15 cellular contexts compared by ENCODE assay signal in the genomic region with DNA sequence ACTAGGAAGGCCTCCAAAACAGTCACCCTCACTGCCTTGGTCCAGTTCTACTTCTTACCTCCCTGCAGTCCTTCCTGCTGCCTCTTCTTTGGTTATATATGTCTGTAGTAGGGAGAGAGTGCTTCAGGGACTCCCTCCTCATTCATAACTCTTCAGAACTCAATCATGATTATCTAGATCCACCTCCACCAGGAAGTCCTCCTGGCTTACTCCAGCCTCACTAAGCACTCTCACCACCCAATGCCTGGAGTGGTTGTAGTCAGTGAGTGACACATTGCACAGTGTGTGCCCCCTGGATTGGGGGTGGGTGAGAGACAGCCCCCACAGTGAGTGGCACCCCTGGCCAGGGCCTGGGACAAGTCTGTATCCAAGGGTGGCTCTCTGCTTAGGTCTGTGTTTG. TPM values are rescaled to one million over a fixed set of nuclear protein-coding genes. Genes with fewer than 3 reads are reported as not detected.
"Had no signal": no experiment of that assay in that cellular context is flagged by ENCODE, and none has a peak within 500 bp of the region (broad histone marks: within the 10 kb centered on the region; RNA-seq: fewer than 3 reads in every experiment).

No MANE protein-coding gene starts in this region.

- H3K9me3 Mint-ChIP-seq: activated naive CD4-positive, alpha-beta T cell treated with anti-CD3 and anti-CD28 coated beads for 36 hours; activated T-helper 1 cell treated with anti-CD3 and anti-CD28 coated beads, Interleukin-12 subunit alpha, Interleukin-12 subunit beta, Interleukin-2, Interleukin-4 antibody, amounts not matched to agents 30 ng/mL and 10 ng/mL and 1 ng/mL, durations not matched to agents 14 hours and 24 hours and 36 hours; naive B cell; stimulated activated naive CD8-positive, alpha-beta T cell treated with anti-CD3 and anti-CD28 coated beads, Interleukin-15, amount 100 ng/mL, for 72 hours had no signal

- FAIRE-seq: keratinocyte, small intestine had no signal

- H3K27me3 Mint-ChIP-seq: naive B cell had no signal

- H3K27ac ChIP-seq: dorsolateral prefrontal cortex, gastroesophageal sphincter, right atrium auricular region, testis had no signal

- H3K4me3 Mint-ChIP-seq: activated naive CD4-positive, alpha-beta T cell treated with anti-CD3 and anti-CD28 coated beads for 36 hours; activated T-helper 1 cell treated with anti-CD3 and anti-CD28 coated beads, Interleukin-12 subunit alpha, Interleukin-12 subunit beta, Interleukin-2, Interleukin-4 antibody, amounts not matched to agents 30 ng/mL and 10 ng/mL and 1 ng/mL, durations not matched to agents 14 hours and 24 hours and 36 hours; stimulated activated naive CD8-positive, alpha-beta T cell treated with anti-CD3 and anti-CD28 coated beads, Interleukin-15, amount 100 ng/mL, for 72 hours had no signal

- H3K36me3 Mint-ChIP-seq: naive B cell had no signal

- H3K27me3 ChIP-seq: dorsolateral prefrontal cortex, gastroesophageal sphincter, right atrium auricular region, testis had no signal

- H3K9me3 ChIP-seq: gastroesophageal sphincter, right atrium auricular region, testis had no signal

- H3K4me3 ChIP-seq: dorsolateral prefrontal cortex, gastroesophageal sphincter, right atrium auricular region, testis had no signal

- DNase-seq: activated CD4-positive, alpha-beta T cell treated with anti-CD3 and anti-CD28 coated beads, Interleukin-2, amount 50 U/mL, for 1 hour; activated naive CD4-positive, alpha-beta T cell treated with anti-CD3 and anti-CD28 coated beads for 36 hours; dorsolateral prefrontal cortex; erythroblast; naive B cell; posterior cingulate gyrus; small intestine; stimulated activated naive CD8-positive, alpha-beta T cell treated with anti-CD3 and anti-CD28 coated beads, Interleukin-15, amount 100 ng/mL, for 72 hours; testis had no signal

- H3K36me3 ChIP-seq: gastroesophageal sphincter, right atrium auricular region had no signal

- H3K27ac Mint-ChIP-seq: activated naive CD4-positive, alpha-beta T cell treated with anti-CD3 and anti-CD28 coated beads for 36 hours; activated T-helper 1 cell treated with anti-CD3 and anti-CD28 coated beads, Interleukin-12 subunit alpha, Interleukin-12 subunit beta, Interleukin-2, Interleukin-4 antibody, amounts not matched to agents 30 ng/mL and 10 ng/mL and 1 ng/mL, durations not matched to agents 14 hours and 24 hours and 36 hours had no signal

- ATAC-seq: gastroesophageal sphincter; left lobe of liver; stimulated activated naive CD8-positive, alpha-beta T cell treated with anti-CD3 and anti-CD28 coated beads, Interleukin-15, amount 100 ng/mL, for 72 hours had no signal

RNA-seq across cellular contexts. Expression of gene PPM1N, which starts 40.5 kb away (rescaled TPM):
- total RNA-seq: lung microvascular endothelial cell had no signal
